ENCODE assay signal across 24 cellular contexts in genomic region chr6:37582309-37582708, GRCh38.
DNase-seq lines count a peak whose midpoint lies in the region; ATAC-seq and TF ChIP-seq lines count a peak whose summit lies in the region.
"Had no signal": no experiment of that assay in that cellular context is flagged by ENCODE, and none has a peak within 500 bp of the region (broad histone marks: within the 10 kb centered on the region; RNA-seq: fewer than 3 reads in every experiment).

No MANE protein-coding gene starts in this region.

- no peak overlapping the region for H3K4me3 ChIP-seq in PC-9
- H3K4me3 ChIP-seq: gastroesophageal sphincter, thyroid gland had no signal

- peaks cover 34% of the 10 kb centered on the region for H3K4me1 ChIP-seq in PC-9 (replicated peaks; ENCODE audit: insufficient read depth)
- H3K4me1 ChIP-seq: gastroesophageal sphincter, thyroid gland had no signal

- peaks cover 12% of the 10 kb centered on the region for H3K27me3 Mint-ChIP-seq in progenitor cell of endocrine pancreas
- no peaks in the 10 kb centered on the region for H3K27me3 Mint-ChIP-seq in activated CD4-positive, alpha-beta memory T cell treated with anti-CD3 and anti-CD28 coated beads for 36 hours

- H3K4me3 Mint-ChIP-seq in progenitor cell of endocrine pancreas (ENCODE audit: low read depth): no peak overlapping the region
- no peak overlapping the region for H3K4me3 Mint-ChIP-seq in activated CD4-positive, alpha-beta memory T cell treated with anti-CD3 and anti-CD28 coated beads for 36 hours
- H3K4me3 Mint-ChIP-seq: activated B cell treated with CpG ODN at 0.5 μM for 24 hours; activated CD4-positive, alpha-beta memory T cell treated with anti-CD3 and anti-CD28 coated beads, Interleukin-2, amount 10 ng/mL, durations not matched to agents 7 days and 5 days; CD8-positive, alpha-beta T cell had no signal

- no peaks in the 10 kb centered on the region for H3K9me2 ChIP-seq in PC-9 (ENCODE audit: insufficient read depth)

- POLR2A ChIA-PET in PC-9 (lab: Charles Lee; ENCODE audit: unreplicated experiment): interaction anchor here (0.6 kb wide), 1 partner anchor 66 kb away, joined by 3 read pairs; no protein-coding TSS in a partner anchor
- POLR2A ChIA-PET in activated CD4-positive, alpha-beta memory T cell treated with anti-CD3 and anti-CD28 coated beads for 36 hours (lab: Charles Lee): no interaction called here

- H3K9me3 ChIP-seq in PC-9 (ENCODE audit: insufficient read depth, low read depth): no peaks in the 10 kb centered on the region
- H3K9me3 ChIP-seq: gastroesophageal sphincter, thyroid gland had no signal

- ATAC-seq in GM18870 (IDR thresholded peaks at IDR 0.05; ENCODE audit: unreplicated experiment): no peak
- ATAC-seq in GM21447 (IDR thresholded peaks at IDR 0.05; ENCODE audit: unreplicated experiment): no peak
- ATAC-seq: CD8-positive, alpha-beta T cell; gastroesophageal sphincter; left colon; SK-N-SH treated with all-trans-retinoic acid at 6 μM for 48 hours; stimulated activated naive CD8-positive, alpha-beta T cell treated with anti-CD3 and anti-CD28 coated beads, Interleukin-15, Interleukin-2, amounts not matched to agents 100 U/mL and 50 U/mL, for 24 hours had no signal

- intact Hi-C loops in PC-9 (cut with micrococcal nuclease; ENCODE audit: unreplicated experiment): loop anchor here (2.0 kb wide), 1 partner anchor 48 kb away; no protein-coding TSS in a partner anchor
- intact Hi-C loops in activated CD4-positive, alpha-beta memory T cell treated with anti-CD3 and anti-CD28 coated beads for 36 hours (cut with micrococcal nuclease): loop anchor here (10.0 kb wide), 1 partner anchor 912 kb away; no protein-coding TSS in a partner anchor

- no peaks in the 10 kb centered on the region for H3K36me3 ChIP-seq in PC-9 (ENCODE audit: low read depth)
- H3K36me3 ChIP-seq: gastroesophageal sphincter, thyroid gland had no signal

- no peaks in the 10 kb centered on the region for H3K79me2 ChIP-seq in PC-9 (ENCODE audit: low read depth)

- H2AFZ ChIP-seq in PC-9: no peak overlapping the region

- H3K27ac ChIP-seq in PC-9 (peak overlapping the region; percentile 31; the same call in 1 of the 2 replicates), epithelial cell of prostate (no peak overlapping the region)
- H3K27ac ChIP-seq: gastroesophageal sphincter, thyroid gland had no signal

- no peaks in the 10 kb centered on the region for H4K20me1 ChIP-seq in PC-9 (ENCODE audit: insufficient read depth)

- peak overlapping the region; percentile 22 for H3K27ac Mint-ChIP-seq in progenitor cell of endocrine pancreas
- no peak overlapping the region for H3K27ac Mint-ChIP-seq in activated CD4-positive, alpha-beta memory T cell treated with anti-CD3 and anti-CD28 coated beads for 36 hours
- H3K27ac Mint-ChIP-seq: activated B cell treated with CpG ODN at 0.5 μM for 24 hours; activated CD4-positive, alpha-beta memory T cell treated with anti-CD3 and anti-CD28 coated beads, Interleukin-2, amount 10 ng/mL, durations not matched to agents 7 days and 5 days; CD8-positive, alpha-beta T cell had no signal

- H3F3A ChIP-seq in PC-9 (ENCODE audit: insufficient read depth, low read depth): no peaks in the 10 kb centered on the region

- peak overlapping the region; percentile 38; the same call in 1 of the 2 replicates for H3K4me2 ChIP-seq in PC-9

- DNase-seq in EH (ENCODE audit: low read depth) (peak; percentile 34), PC-9 (peak; percentile 80 to 84), epithelial cell of prostate (ENCODE audit: low read depth, low spot score) (peak; percentile 8), progenitor cell of endocrine pancreas (ENCODE audit: low spot score, unreplicated experiment) (peak; percentile 31), iPS-NIHi7 (ENCODE audit: extremely low spot score) (no peak)
- no peak for DNase-seq in activated CD4-positive, alpha-beta memory T cell treated with anti-CD3 and anti-CD28 coated beads for 36 hours
- DNase-seq: activated B cell treated with CpG ODN at 0.5 μM for 24 hours; activated CD4-positive, alpha-beta memory T cell treated with anti-CD3 and anti-CD28 coated beads, Interleukin-2, amount 10 ng/mL, durations not matched to agents 7 days and 5 days; activated naive CD4-positive, alpha-beta T cell; activated T-cell treated with anti-CD3 and anti-CD28 coated beads, Interleukin-2, amount 50 U/mL, for 1 hour; CD8-positive, alpha-beta T cell; DMS79 treated with DMSO at 0.1 percent for 48 hours; erythroblast; left colon; MM.1S; NCI-H1436 treated with DMSO at 0.1 percent for 48 hours; stimulated activated CD4-positive, alpha-beta T cell treated with anti-CD3 and anti-CD28 coated beads, Interleukin-1b, Interleukin-23, amount 100 ng/mL, for 48 hours; stimulated activated naive CD8-positive, alpha-beta T cell treated with anti-CD3 and anti-CD28 coated beads, Interleukin-15, Interleukin-2, amounts not matched to agents 100 U/mL and 50 U/mL, for 24 hours; T-helper 9 cell had no signal

- CTCF ChIA-PET in PC-9 (lab: Charles Lee): no interaction called here
- CTCF ChIA-PET in activated CD4-positive, alpha-beta memory T cell treated with anti-CD3 and anti-CD28 coated beads for 36 hours (lab: Charles Lee): interaction anchor here (1.2 kb wide), 1 partner anchor 72 kb away, joined by 3 read pairs; no protein-coding TSS in a partner anchor

- H3K9me3 Mint-ChIP-seq in progenitor cell of endocrine pancreas (ENCODE audit: low read depth): no peaks in the 10 kb centered on the region
- H3K9me3 Mint-ChIP-seq in activated CD4-positive, alpha-beta memory T cell treated with anti-CD3 and anti-CD28 coated beads for 36 hours: no peaks in the 10 kb centered on the region
- H3K9me3 Mint-ChIP-seq: activated B cell treated with CpG ODN at 0.5 μM for 24 hours; activated CD4-positive, alpha-beta memory T cell treated with anti-CD3 and anti-CD28 coated beads, Interleukin-2, amount 10 ng/mL, durations not matched to agents 7 days and 5 days; CD8-positive, alpha-beta T cell had no signal

- BruUV-seq in PC-9 (replicated peaks; lab: Mats Ljungman, UMichigan): no TSS peak

- no peaks in the 10 kb centered on the region for H3K36me3 Mint-ChIP-seq in progenitor cell of endocrine pancreas (ENCODE audit: insufficient read depth)
- no peaks in the 10 kb centered on the region for H3K36me3 Mint-ChIP-seq in activated CD4-positive, alpha-beta memory T cell treated with anti-CD3 and anti-CD28 coated beads for 36 hours
- H3K36me3 Mint-ChIP-seq: CD8-positive, alpha-beta T cell had no signal

- peaks cover 9% of the 10 kb centered on the region for H3K4me1 Mint-ChIP-seq in progenitor cell of endocrine pancreas (ENCODE audit: low read depth)
- H3K4me1 Mint-ChIP-seq in activated CD4-positive, alpha-beta memory T cell treated with anti-CD3 and anti-CD28 coated beads for 36 hours (ENCODE audit: low read depth): no peaks in the 10 kb centered on the region
- H3K4me1 Mint-ChIP-seq: activated CD4-positive, alpha-beta memory T cell treated with anti-CD3 and anti-CD28 coated beads, Interleukin-2, amount 10 ng/mL, durations not matched to agents 7 days and 5 days had no signal

- H3K27me3 ChIP-seq in PC-9 (ENCODE audit: insufficient read depth, low read depth): no peaks in the 10 kb centered on the region
- H3K27me3 ChIP-seq: thyroid gland had no signal

- TF ChIP-seq CTCF in PC-9 (conservative IDR thresholded peaks at IDR 0.05): no peak
- TF ChIP-seq CTCF in progenitor cell of endocrine pancreas (IDR thresholded peaks at IDR 0.05; ENCODE audit: unreplicated experiment): no peak

Comparison
In these comparisons a context has a peak if more than half of its experiments do, and no peak if none do; other contexts are left out.
1. DNase-seq: peak in EH (single experiment), PC-9 (2 of 2), epithelial cell of prostate (single experiment) and progenitor cell of endocrine pancreas (single experiment); none in iPS-NIHi7 (single experiment) and activated CD4-positive, alpha-beta memory T cell treated with anti-CD3 and anti-CD28 coated beads for 36 hours (single experiment).